1 cellular context compared by ENCODE assay signal in genomic region chr19:33396701-33397535, GRCh38.
TF ChIP-seq lines count a peak whose summit lies in the region.

No MANE protein-coding gene starts in this region.

TF ChIP-seq in GM23338, 12 proteins besides CTCF, POLR2A, EP300 and RAD21 (continued from another document):
- TF ChIP-seq ZNF462 (CRISPR knock-in tag; IDR thresholded peaks at IDR 0.05) (no peak), ZNF331 (CRISPR knock-in tag; IDR thresholded peaks at IDR 0.05; ENCODE audit: low read depth) (no peak), EZH2phosphoT487 (IDR thresholded peaks at IDR 0.05; ENCODE audit: unreplicated experiment) (no peak), NANOG (IDR thresholded peaks at IDR 0.05; ENCODE audit: borderline replicate concordance) (no peak), REST (IDR thresholded peaks at IDR 0.05; ENCODE audit: unreplicated experiment) (no peak), ETS1 (IDR thresholded peaks at IDR 0.05) (no peak), CREB1 (CRISPR knock-in tag; IDR thresholded peaks at IDR 0.05; ENCODE audit: low read depth) (no peak)
